13 cellular contexts compared by ENCODE assay signal in genomic region chr6:11218477-11218826, GRCh38. TPM values are rescaled to one million over a fixed set of nuclear protein-coding genes. Genes with fewer than 3 reads are reported as not detected.
DNase-seq lines count a peak whose midpoint lies in the region; ATAC-seq and TF ChIP-seq lines count a peak whose summit lies in the region.
"Had no signal": no experiment of that assay in that cellular context is flagged by ENCODE, and none has a peak within 500 bp of the region (broad histone marks: within the 10 kb centered on the region; RNA-seq: fewer than 3 reads in every experiment).

No MANE protein-coding gene starts in this region.

- TF ChIP-seq EP300 in SK-N-SH (IDR thresholded peaks at IDR 0.05; ENCODE audit: borderline replicate concordance in 1 of 2, low read depth in 1 of 2, low read length in 1 of 2) = no peak

- no peaks in the 10 kb centered on the region for H3K9me2 ChIP-seq in SK-N-SH

- H3K27ac Mint-ChIP-seq in mesothelial cell of epicardium = no peak overlapping the region
- peak overlapping the region; percentile 57 for H3K27ac Mint-ChIP-seq in stimulated activated naive B cell treated with anti-CD40 and anti-IgM and Interleukin-4, amounts not matched to agents 10 μg/mL and 1 μg/mL and 100 μg/mL, for 72 hours

- H3K27me3 Mint-ChIP-seq in mesothelial cell of epicardium (ENCODE audit: low read depth) = no peaks in the 10 kb centered on the region
- no peaks in the 10 kb centered on the region for H3K27me3 Mint-ChIP-seq in stimulated activated naive B cell treated with anti-CD40 and anti-IgM and Interleukin-4, amounts not matched to agents 10 μg/mL and 1 μg/mL and 100 μg/mL, for 72 hours

- peaks cover 16% of the 10 kb centered on the region for H3F3A ChIP-seq in SK-N-SH (replicated peaks; ENCODE audit: insufficient read depth)

- H4K20me1 ChIP-seq in SK-N-SH (ENCODE audit: insufficient read depth) = peaks cover 4% of the 10 kb centered on the region; the same call in 1 of the 2 replicates

- no peaks in the 10 kb centered on the region for H3K9me3 Mint-ChIP-seq in mesothelial cell of epicardium
- H3K9me3 Mint-ChIP-seq in stimulated activated naive B cell treated with anti-CD40 and anti-IgM and Interleukin-4, amounts not matched to agents 10 μg/mL and 1 μg/mL and 100 μg/mL, for 72 hours = no peaks in the 10 kb centered on the region

- no peaks in the 10 kb centered on the region for H3K9me3 ChIP-seq in SK-N-SH

- peak overlapping the region in 1 of 2 experiments; percentile 76; a peak in 1 of 4 replicates for H3K27ac ChIP-seq in SK-N-SH (ENCODE audit: low read depth in 2 of 2, low read length in 1 of 2)
- peak overlapping the region; percentile 58 for H3K27ac ChIP-seq in cingulate gyrus (ENCODE audit: low read depth, low read length)
- H3K27ac ChIP-seq in foreskin keratinocyte = no peak overlapping the region
- H3K27ac ChIP-seq: SK-N-MC had no signal

- peaks cover 94% of the 10 kb centered on the region for H3K4me1 Mint-ChIP-seq in mesothelial cell of epicardium
- peaks cover 34 to 38% of the 10 kb centered on the region in 2 donors for H3K4me1 Mint-ChIP-seq in stimulated activated naive B cell treated with anti-CD40 and anti-IgM and Interleukin-4, amounts not matched to agents 10 μg/mL and 1 μg/mL and 100 μg/mL, for 72 hours

- H3K9ac ChIP-seq in SK-N-SH = peak overlapping the region; percentile 7; the same call in 1 of the 2 replicates

- H3K4me1 ChIP-seq in SK-N-SH (ENCODE audit: control insufficient read depth in 1 of 2, insufficient read depth in 2 of 2, low read depth in 1 of 2, low read length in 1 of 2) (peaks cover 37 to 87% of the 10 kb centered on the region in 2 experiments; a peak in 3 of 4 replicates), foreskin keratinocyte (peaks cover 21% of the 10 kb centered on the region)

- H3K4me3 Mint-ChIP-seq in mesothelial cell of epicardium = peak overlapping the region; percentile 1
- H3K4me3 Mint-ChIP-seq in stimulated activated naive B cell treated with anti-CD40 and anti-IgM and Interleukin-4, amounts not matched to agents 10 μg/mL and 1 μg/mL and 100 μg/mL, for 72 hours = no peak overlapping the region

- H3K27me3 ChIP-seq in SK-N-SH (ENCODE audit: insufficient read depth) (no peaks in the 10 kb centered on the region), foreskin keratinocyte (no peaks in the 10 kb centered on the region)

- no peak overlapping the region for H2AFZ ChIP-seq in SK-N-SH (ENCODE audit: low read depth)

- H3K79me2 ChIP-seq in SK-N-SH (ENCODE audit: insufficient read depth) = peaks cover 100% of the 10 kb centered on the region

- H3K4me3 ChIP-seq in SK-N-SH (ENCODE audit: low read depth in 2 of 2, low read length in 1 of 2) = no peak overlapping the region
- H3K4me3 ChIP-seq: SK-N-MC had no signal

- WGBS in SK-N-SH (ENCODE audit: low lambda C conversion rate) = 85% methylated on average over 2 of the region's 2 CpGs

- peaks cover 4% of the 10 kb centered on the region for H3K36me3 Mint-ChIP-seq in mesothelial cell of epicardium
- peaks cover 14 to 45% of the 10 kb centered on the region in 2 donors for H3K36me3 Mint-ChIP-seq in stimulated activated naive B cell treated with anti-CD40 and anti-IgM and Interleukin-4, amounts not matched to agents 10 μg/mL and 1 μg/mL and 100 μg/mL, for 72 hours

- no peak for DNase-seq in SK-N-SH
- DNase-seq in mesothelial cell of epicardium (ENCODE audit: low spot score in 2 of 2, unreplicated experiment in 2 of 2) = no peak
- DNase-seq in stimulated activated naive B cell treated with anti-CD40 and anti-IgM and Interleukin-4, amounts not matched to agents 10 μg/mL and 1 μg/mL and 100 μg/mL, for 72 hours = no peak
- DNase-seq in SHP77 (lab: John Stamatoyannopoulos, UW) = no peak
- no peak for DNase-seq in foreskin keratinocyte
- DNase-seq: 8988T, NCI-H187 treated with DMSO at 0.1 percent for 48 hours, retina, trophoblast cell had no signal

- TF ChIP-seq CTCF in SK-N-SH (IDR thresholded peaks at IDR 0.05) (no peak), mesothelial cell of epicardium (IDR thresholded peaks at IDR 0.05; ENCODE audit: unreplicated experiment) (no peak), foreskin keratinocyte (conservative IDR thresholded peaks at IDR 0.05) (no peak)

- CTCF ChIA-PET in SK-N-SH (lab: Yijun Ruan, JAX) = interaction anchor here (1.0 to 2.3 kb wide), 3 partner anchors 43 to 278 kb away, joined by 3 to 12 read pairs (median 4); no protein-coding TSS in a partner anchor

- ATAC-seq in SK-N-SH treated with all-trans-retinoic acid at 6 μM for 48 hours = no peak
- no peak for ATAC-seq in stimulated activated naive B cell treated with anti-CD40 and anti-IgM and Interleukin-4, amounts not matched to agents 10 μg/mL and 1 μg/mL and 100 μg/mL, for 72 hours (replicated peaks)
- no peak for ATAC-seq in foreskin keratinocyte
- no peak for ATAC-seq in HG03457 (IDR thresholded peaks at IDR 0.05; ENCODE audit: unreplicated experiment)

- no peak for TF ChIP-seq RAD21 in SK-N-SH (IDR thresholded peaks at IDR 0.05; ENCODE audit: low read length)

- 0 out of 2 replicates have a peak overlapping the region, but pooled peaks have one; percentile 13 for H3K4me2 ChIP-seq in SK-N-SH

- POLR2A ChIA-PET in SK-N-SH (lab: Yijun Ruan, JAX) = interaction anchor here (1.1 kb wide), 1 partner anchor 14 kb away, joined by 3 read pairs; the partner anchor contains the start of gene NEDD9

- H3K36me3 ChIP-seq in SK-N-SH (replicated peaks in 1 of 2; ENCODE audit: control insufficient read depth in 1 of 2, insufficient read depth in 2 of 2, low read length in 1 of 2) = peaks cover 11 to 12% of the 10 kb centered on the region in 2 experiments

TF ChIP-seq in SK-N-SH, 30 proteins besides CTCF, POLR2A, EP300 and RAD21 (continues in another document):
- TF ChIP-seq, protein P1, sequence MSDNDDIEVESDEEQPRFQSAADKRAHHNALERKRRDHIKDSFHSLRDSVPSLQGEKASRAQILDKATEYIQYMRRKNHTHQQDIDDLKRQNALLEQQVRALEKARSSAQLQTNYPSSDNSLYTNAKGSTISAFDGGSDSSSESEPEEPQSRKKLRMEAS (IDR thresholded peaks at IDR 0.05; ENCODE audit: low read depth) = no peak
- TF ChIP-seq YY1 (IDR thresholded peaks at IDR 0.05; ENCODE audit: low read depth) = no peak
- TF ChIP-seq REST (IDR thresholded peaks at IDR 0.05; ENCODE audit: low read depth, low read length) = no peak

TF ChIP-seq in SK-N-SH treated with all-trans-retinoic acid at 6 μM for 48 hours, 23 proteins besides CTCF, POLR2A, EP300 and RAD21 (continues in another document):
- no peak for TF ChIP-seq ESRRG (CRISPR knock-in tag; IDR thresholded peaks at IDR 0.05)
- no peak for TF ChIP-seq ZNF565 (CRISPR knock-in tag; conservative IDR thresholded peaks at IDR 0.05; ENCODE audit: low read depth)
- TF ChIP-seq PATZ1 (CRISPR knock-in tag; IDR thresholded peaks at IDR 0.05; ENCODE audit: borderline replicate concordance) = no peak
- no peak for TF ChIP-seq OSR1 (CRISPR knock-in tag; IDR thresholded peaks at IDR 0.05)
- no peak for TF ChIP-seq ZNF70 (CRISPR knock-in tag; IDR thresholded peaks at IDR 0.05)
- no peak for TF ChIP-seq TCF4 (CRISPR knock-in tag; IDR thresholded peaks at IDR 0.05; ENCODE audit: borderline replicate concordance)
- TF ChIP-seq ZFP3 (CRISPR knock-in tag; IDR thresholded peaks at IDR 0.05) = no peak
- TF ChIP-seq, protein P2, sequence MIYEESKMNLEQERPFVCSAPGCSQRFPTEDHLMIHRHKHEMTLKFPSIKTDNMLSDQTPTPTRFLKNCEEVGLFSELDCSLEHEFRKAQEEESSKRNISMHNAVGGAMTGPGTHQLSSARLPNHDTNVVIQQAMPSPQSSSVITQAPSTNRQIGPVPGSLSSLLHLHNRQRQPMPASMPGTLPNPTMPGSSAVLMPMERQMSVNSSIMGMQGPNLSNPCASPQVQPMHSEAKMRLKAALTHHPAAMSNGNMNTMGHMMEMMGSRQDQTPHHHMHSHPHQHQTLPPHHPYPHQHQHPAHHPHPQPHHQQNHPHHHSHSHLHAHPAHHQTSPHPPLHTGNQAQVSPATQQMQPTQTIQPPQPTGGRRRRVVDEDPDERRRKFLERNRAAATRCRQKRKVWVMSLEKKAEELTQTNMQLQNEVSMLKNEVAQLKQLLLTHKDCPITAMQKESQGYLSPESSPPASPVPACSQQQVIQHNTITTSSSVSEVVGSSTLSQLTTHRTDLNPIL (CRISPR knock-in tag; IDR thresholded peaks at IDR 0.05; ENCODE audit: low read depth) = no peak
- no peak for TF ChIP-seq TOX (CRISPR knock-in tag; IDR thresholded peaks at IDR 0.05; ENCODE audit: borderline replicate concordance)
- TF ChIP-seq GLIS3 (CRISPR knock-in tag; IDR thresholded peaks at IDR 0.05) = no peak

RNA-seq across cellular contexts. Expression of gene NEDD9, which starts 14.0 kb away (rescaled TPM):
- polyA plus RNA-seq in SK-N-SH (2012; rRNA removed) (7.4 and 9.9 TPM in 2 replicates), foreskin keratinocyte (1.1 and 1.2 TPM in 2 replicates)
- 6.1 and 6.8 TPM in 2 replicates for polyA plus RNA-seq in SK-N-SH (2012; cell fraction: cytosol; rRNA removed)
- 12.2 and 22.1 TPM in 2 replicates for polyA plus RNA-seq in SK-N-SH (2012; cell fraction: nucleus; rRNA removed)
- total RNA-seq in mesothelial cell of epicardium (25.5 to 28.6 TPM (median 27.4 TPM) in 3 replicates), foreskin keratinocyte (3.1 and 3.6 TPM in 2 replicates)
